ENCODE assay signal across 1 cellular context in the genomic region with DNA sequence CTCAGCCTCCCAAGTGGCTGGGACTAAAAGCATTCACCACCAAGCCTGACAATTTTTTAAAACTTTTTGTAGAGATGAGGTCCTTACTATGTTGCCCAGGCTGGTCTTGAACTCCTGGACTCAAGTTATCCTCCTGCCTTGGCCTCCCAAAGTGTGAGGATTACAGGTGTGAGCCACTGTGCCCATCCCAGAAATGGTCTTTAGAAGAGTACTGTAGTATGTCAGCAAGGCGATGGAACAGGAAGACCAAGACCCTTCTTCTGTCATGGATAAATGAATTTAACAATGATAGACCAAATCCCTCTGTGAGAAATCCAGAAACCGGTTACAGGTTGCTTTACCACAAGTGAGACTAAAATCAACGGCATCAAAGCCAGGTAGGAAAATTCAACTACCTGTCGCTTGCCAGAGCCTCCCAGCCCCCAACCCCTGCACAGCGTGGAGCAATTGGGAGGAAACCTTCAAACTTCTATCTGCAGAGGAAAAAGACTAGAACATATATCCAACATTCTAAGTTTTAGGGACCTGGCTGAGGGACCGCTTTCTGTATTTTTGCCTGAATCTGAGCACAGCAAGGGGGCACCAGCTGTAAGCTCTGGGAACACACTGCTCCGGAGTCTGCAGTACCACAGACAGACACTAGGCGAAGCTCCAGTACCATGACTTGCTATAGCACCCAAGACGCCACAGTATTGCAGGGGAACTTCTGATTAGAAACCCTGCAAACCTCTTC.
A peak's percentile ranks its signal among the peaks of the same experiment; 100 is the strongest.
TF ChIP-seq lines count a peak whose summit lies in the region.

No MANE protein-coding gene starts in this region.

TF ChIP-seq in HepG2, 621 proteins besides CTCF, POLR2A, EP300 and RAD21 (continued from another document and continues in another):
- TF ChIP-seq, protein P1, sequence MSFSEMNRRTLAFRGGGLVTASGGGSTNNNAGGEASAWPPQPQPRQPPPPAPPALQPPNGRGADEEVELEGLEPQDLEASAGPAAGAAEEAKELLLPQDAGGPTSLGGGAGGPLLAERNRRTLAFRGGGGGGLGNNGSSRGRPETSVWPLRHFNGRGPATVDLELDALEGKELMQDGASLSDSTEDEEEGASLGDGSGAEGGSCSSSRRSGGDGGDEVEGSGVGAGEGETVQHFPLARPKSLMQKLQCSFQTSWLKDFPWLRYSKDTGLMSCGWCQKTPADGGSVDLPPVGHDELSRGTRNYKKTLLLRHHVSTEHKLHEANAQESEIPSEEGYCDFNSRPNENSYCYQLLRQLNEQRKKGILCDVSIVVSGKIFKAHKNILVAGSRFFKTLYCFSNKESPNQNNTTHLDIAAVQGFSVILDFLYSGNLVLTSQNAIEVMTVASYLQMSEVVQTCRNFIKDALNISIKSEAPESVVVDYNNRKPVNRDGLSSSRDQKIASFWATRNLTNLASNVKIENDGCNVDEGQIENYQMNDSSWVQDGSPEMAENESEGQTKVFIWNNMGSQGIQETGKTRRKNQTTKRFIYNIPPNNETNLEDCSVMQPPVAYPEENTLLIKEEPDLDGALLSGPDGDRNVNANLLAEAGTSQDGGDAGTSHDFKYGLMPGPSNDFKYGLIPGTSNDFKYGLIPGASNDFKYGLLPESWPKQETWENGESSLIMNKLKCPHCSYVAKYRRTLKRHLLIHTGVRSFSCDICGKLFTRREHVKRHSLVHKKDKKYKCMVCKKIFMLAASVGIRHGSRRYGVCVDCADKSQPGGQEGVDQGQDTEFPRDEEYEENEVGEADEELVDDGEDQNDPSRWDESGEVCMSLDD (CRISPR knock-in tag; IDR thresholded peaks at IDR 0.05; ENCODE audit: borderline replicate concordance), result no peak
- TF ChIP-seq KDM5A (IDR thresholded peaks at IDR 0.05; ENCODE audit: borderline replicate concordance, low read length) (no peak), RFXAP (CRISPR knock-in tag; IDR thresholded peaks at IDR 0.05; ENCODE audit: borderline replicate concordance) (0 out of 2 replicates have a peak, but pooled peaks have one; percentile 30), HMGA1 (CRISPR knock-in tag; conservative IDR thresholded peaks at IDR 0.05) (no peak), AGO1 (IDR thresholded peaks at IDR 0.05; ENCODE audit: low read depth, low read length, poor library complexity, severe bottlenecking) (no peak), NFE2L2 (IDR thresholded peaks at IDR 0.05; ENCODE audit: low read length) (peak; percentile 25; the same call in 1 of the 2 replicates), ZNF878 (CRISPR knock-in tag; IDR thresholded peaks at IDR 0.05) (no peak), ZNF496 (CRISPR knock-in tag; IDR thresholded peaks at IDR 0.05; ENCODE audit: insufficient replicate concordance) (no peak), CBFB (CRISPR knock-in tag; IDR thresholded peaks at IDR 0.05) (no peak), ZNF749 (CRISPR knock-in tag; IDR thresholded peaks at IDR 0.05; ENCODE audit: borderline replicate concordance) (peak; percentile 41; the same call in 1 of the 2 replicates), MYNN (CRISPR knock-in tag; IDR thresholded peaks at IDR 0.05; ENCODE audit: low read depth) (no peak), PHB2 (IDR thresholded peaks at IDR 0.05; ENCODE audit: partially characterized antibody) (no peak), ZNF772 (CRISPR knock-in tag; IDR thresholded peaks at IDR 0.05) (no peak), TCF12 (IDR thresholded peaks at IDR 0.05) (no peak), TCF12 (CRISPR knock-in tag; IDR thresholded peaks at IDR 0.05) (no peak), TEAD3 (CRISPR knock-in tag; optimal IDR thresholded peaks at IDR 0.05; ENCODE audit: borderline replicate concordance) (peak; percentile 40), HNRNPL (IDR thresholded peaks at IDR 0.05; ENCODE audit: low read depth, low read length) (no peak), ZNF530 (CRISPR knock-in tag; IDR thresholded peaks at IDR 0.05; ENCODE audit: low read depth) (no peak), SMARCC2 (IDR thresholded peaks at IDR 0.05) (no peak), ZNF34 (CRISPR knock-in tag; IDR thresholded peaks at IDR 0.05; ENCODE audit: borderline replicate concordance) (0 out of 2 replicates have a peak, but pooled peaks have one; percentile 35), SP5 (CRISPR knock-in tag; IDR thresholded peaks at IDR 0.05; ENCODE audit: borderline replicate concordance, low read depth) (no peak), YY1 (IDR thresholded peaks at IDR 0.05; ENCODE audit: insufficient read depth, insufficient replicate concordance, low read depth, low read length) (peak; percentile 24), KAT8 (CRISPR knock-in tag; IDR thresholded peaks at IDR 0.05) (0 out of 2 replicates have a peak, but pooled peaks have one; percentile 30), XRCC5 (optimal IDR thresholded peaks at IDR 0.05; ENCODE audit: low read length) (peak; percentile 93), MAFK (conservative IDR thresholded peaks at IDR 0.05 in 1 of 2, IDR thresholded peaks at IDR 0.05 in 1 of 2; ENCODE audit: low read length in 2 of 2) (no peak), ZNF33B (CRISPR knock-in tag; IDR thresholded peaks at IDR 0.05) (no peak), ZKSCAN5 (CRISPR knock-in tag; IDR thresholded peaks at IDR 0.05) (no peak)
- TF ChIP-seq, protein P2, sequence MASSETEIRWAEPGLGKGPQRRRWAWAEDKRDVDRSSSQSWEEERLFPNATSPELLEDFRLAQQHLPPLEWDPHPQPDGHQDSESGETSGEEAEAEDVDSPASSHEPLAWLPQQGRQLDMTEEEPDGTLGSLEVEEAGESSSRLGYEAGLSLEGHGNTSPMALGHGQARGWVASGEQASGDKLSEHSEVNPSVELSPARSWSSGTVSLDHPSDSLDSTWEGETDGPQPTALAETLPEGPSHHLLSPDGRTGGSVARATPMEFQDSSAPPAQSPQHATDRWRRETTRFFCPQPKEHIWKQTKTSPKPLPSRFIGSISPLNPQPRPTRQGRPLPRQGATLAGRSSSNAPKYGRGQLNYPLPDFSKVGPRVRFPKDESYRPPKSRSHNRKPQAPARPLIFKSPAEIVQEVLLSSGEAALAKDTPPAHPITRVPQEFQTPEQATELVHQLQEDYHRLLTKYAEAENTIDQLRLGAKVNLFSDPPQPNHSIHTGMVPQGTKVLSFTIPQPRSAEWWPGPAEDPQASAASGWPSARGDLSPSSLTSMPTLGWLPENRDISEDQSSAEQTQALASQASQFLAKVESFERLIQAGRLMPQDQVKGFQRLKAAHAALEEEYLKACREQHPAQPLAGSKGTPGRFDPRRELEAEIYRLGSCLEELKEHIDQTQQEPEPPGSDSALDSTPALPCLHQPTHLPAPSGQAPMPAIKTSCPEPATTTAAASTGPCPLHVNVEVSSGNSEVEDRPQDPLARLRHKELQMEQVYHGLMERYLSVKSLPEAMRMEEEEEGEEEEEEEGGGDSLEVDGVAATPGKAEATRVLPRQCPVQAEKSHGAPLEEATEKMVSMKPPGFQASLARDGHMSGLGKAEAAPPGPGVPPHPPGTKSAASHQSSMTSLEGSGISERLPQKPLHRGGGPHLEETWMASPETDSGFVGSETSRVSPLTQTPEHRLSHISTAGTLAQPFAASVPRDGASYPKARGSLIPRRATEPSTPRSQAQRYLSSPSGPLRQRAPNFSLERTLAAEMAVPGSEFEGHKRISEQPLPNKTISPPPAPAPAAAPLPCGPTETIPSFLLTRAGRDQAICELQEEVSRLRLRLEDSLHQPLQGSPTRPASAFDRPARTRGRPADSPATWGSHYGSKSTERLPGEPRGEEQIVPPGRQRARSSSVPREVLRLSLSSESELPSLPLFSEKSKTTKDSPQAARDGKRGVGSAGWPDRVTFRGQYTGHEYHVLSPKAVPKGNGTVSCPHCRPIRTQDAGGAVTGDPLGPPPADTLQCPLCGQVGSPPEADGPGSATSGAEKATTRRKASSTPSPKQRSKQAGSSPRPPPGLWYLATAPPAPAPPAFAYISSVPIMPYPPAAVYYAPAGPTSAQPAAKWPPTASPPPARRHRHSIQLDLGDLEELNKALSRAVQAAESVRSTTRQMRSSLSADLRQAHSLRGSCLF (CRISPR knock-in tag; IDR thresholded peaks at IDR 0.05; ENCODE audit: borderline replicate concordance), result no peak
- TF ChIP-seq, protein P3, sequence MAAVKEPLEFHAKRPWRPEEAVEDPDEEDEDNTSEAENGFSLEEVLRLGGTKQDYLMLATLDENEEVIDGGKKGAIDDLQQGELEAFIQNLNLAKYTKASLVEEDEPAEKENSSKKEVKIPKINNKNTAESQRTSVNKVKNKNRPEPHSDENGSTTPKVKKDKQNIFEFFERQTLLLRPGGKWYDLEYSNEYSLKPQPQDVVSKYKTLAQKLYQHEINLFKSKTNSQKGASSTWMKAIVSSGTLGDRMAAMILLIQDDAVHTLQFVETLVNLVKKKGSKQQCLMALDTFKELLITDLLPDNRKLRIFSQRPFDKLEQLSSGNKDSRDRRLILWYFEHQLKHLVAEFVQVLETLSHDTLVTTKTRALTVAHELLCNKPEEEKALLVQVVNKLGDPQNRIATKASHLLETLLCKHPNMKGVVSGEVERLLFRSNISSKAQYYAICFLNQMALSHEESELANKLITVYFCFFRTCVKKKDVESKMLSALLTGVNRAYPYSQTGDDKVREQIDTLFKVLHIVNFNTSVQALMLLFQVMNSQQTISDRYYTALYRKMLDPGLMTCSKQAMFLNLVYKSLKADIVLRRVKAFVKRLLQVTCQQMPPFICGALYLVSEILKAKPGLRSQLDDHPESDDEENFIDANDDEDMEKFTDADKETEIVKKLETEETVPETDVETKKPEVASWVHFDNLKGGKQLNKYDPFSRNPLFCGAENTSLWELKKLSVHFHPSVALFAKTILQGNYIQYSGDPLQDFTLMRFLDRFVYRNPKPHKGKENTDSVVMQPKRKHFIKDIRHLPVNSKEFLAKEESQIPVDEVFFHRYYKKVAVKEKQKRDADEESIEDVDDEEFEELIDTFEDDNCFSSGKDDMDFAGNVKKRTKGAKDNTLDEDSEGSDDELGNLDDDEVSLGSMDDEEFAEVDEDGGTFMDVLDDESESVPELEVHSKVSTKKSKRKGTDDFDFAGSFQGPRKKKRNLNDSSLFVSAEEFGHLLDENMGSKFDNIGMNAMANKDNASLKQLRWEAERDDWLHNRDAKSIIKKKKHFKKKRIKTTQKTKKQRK (IDR thresholded peaks at IDR 0.05; ENCODE audit: low read length), result no peak
- TF ChIP-seq, protein P4, sequence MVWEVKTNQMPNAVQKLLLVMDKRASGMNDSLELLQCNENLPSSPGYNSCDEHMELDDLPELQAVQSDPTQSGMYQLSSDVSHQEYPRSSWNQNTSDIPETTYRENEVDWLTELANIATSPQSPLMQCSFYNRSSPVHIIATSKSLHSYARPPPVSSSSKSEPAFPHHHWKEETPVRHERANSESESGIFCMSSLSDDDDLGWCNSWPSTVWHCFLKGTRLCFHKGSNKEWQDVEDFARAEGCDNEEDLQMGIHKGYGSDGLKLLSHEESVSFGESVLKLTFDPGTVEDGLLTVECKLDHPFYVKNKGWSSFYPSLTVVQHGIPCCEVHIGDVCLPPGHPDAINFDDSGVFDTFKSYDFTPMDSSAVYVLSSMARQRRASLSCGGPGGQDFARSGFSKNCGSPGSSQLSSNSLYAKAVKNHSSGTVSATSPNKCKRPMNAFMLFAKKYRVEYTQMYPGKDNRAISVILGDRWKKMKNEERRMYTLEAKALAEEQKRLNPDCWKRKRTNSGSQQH (CRISPR knock-in tag; IDR thresholded peaks at IDR 0.05; ENCODE audit: low read depth), result no peak
- TF ChIP-seq, protein P5, sequence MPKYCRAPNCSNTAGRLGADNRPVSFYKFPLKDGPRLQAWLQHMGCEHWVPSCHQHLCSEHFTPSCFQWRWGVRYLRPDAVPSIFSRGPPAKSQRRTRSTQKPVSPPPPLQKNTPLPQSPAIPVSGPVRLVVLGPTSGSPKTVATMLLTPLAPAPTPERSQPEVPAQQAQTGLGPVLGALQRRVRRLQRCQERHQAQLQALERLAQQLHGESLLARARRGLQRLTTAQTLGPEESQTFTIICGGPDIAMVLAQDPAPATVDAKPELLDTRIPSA (CRISPR knock-in tag; IDR thresholded peaks at IDR 0.05; ENCODE audit: borderline replicate concordance), result no peak
- TF ChIP-seq, protein P6, sequence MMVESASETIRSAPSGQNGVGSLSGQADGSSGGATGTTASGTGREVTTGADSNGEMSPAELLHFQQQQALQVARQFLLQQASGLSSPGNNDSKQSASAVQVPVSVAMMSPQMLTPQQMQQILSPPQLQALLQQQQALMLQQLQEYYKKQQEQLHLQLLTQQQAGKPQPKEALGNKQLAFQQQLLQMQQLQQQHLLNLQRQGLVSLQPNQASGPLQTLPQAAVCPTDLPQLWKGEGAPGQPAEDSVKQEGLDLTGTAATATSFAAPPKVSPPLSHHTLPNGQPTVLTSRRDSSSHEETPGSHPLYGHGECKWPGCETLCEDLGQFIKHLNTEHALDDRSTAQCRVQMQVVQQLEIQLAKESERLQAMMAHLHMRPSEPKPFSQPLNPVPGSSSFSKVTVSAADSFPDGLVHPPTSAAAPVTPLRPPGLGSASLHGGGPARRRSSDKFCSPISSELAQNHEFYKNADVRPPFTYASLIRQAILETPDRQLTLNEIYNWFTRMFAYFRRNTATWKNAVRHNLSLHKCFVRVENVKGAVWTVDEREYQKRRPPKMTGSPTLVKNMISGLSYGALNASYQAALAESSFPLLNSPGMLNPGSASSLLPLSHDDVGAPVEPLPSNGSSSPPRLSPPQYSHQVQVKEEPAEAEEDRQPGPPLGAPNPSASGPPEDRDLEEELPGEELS (CRISPR knock-in tag; IDR thresholded peaks at IDR 0.05), result 0 out of 2 replicates have a peak, but pooled peaks have one; percentile 12
- TF ChIP-seq, protein P7, sequence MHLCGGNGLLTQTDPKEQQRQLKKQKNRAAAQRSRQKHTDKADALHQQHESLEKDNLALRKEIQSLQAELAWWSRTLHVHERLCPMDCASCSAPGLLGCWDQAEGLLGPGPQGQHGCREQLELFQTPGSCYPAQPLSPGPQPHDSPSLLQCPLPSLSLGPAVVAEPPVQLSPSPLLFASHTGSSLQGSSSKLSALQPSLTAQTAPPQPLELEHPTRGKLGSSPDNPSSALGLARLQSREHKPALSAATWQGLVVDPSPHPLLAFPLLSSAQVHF (CRISPR knock-in tag; IDR thresholded peaks at IDR 0.05), result no peak
- TF ChIP-seq, protein P8, sequence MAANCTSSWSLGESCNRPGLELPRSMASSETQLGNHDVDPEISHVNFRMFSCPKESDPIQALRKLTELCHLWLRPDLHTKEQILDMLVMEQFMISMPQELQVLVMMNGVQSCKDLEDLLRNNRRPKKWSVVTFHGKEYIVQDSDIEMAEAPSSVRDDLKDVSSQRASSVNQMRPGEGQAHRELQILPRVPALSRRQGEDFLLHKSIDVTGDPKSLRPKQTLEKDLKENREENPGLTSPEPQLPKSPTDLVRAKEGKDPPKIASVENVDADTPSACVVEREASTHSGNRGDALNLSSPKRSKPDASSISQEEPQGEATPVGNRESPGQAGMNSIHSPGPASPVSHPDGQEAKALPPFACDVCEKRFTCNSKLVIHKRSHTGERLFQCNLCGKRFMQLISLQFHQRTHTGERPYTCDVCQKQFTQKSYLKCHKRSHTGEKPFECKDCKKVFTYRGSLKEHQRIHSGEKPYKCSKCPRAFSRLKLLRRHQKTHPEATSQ (CRISPR knock-in tag; IDR thresholded peaks at IDR 0.05; ENCODE audit: borderline replicate concordance), result peak; percentile 55; the same call in 1 of the 2 replicates
